ENCODE assay signal across 5 cellular contexts in the genomic region with DNA sequence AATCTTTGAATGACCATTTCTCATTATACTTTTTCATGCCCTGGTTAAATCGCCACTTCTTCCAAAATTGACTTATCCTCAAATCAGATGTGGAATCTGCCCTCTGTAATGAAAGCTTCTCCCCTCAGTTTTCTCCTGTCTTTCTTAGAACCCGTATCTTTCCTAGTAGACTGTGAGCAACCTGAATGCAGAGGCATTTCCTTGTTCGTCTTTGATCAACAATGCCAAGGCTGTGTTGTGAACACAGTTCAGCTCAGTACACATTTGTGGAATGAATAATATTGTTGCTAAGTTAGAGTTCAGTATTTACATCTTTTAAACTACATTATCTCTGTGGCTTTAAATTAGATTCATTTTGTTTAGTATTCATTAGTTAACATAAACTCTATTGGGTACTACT.
"Had no signal": no experiment of that assay in that cellular context is flagged by ENCODE, and none has a peak within 500 bp of the region (broad histone marks: within the 10 kb centered on the region; RNA-seq: fewer than 3 reads in every experiment).

No MANE protein-coding gene starts in this region.

- H3K4me3 Mint-ChIP-seq: GM23338, H9 had no signal

- FAIRE-seq: HTR-8/SVneo had no signal

- H3K9me3 Mint-ChIP-seq: GM23338, H9 had no signal

- H3K4me3 ChIP-seq: GM23338 had no signal

- DNase-seq: H9, HCEC 1CT, IMR-90 had no signal

- ATAC-seq: GM23338 had no signal

- H3K27ac Mint-ChIP-seq: GM23338, H9 had no signal
